In genomic region chr15:50235794-50236193, GRCh38 we compare ENCODE assay signal across 23 cellular contexts. TPM values are rescaled to one million over a fixed set of nuclear protein-coding genes. Genes with fewer than 3 reads are reported as not detected.
"Had no signal": no experiment of that assay in that cellular context is flagged by ENCODE, and none has a peak within 500 bp of the region (broad histone marks: within the 10 kb centered on the region; RNA-seq: fewer than 3 reads in every experiment).

No MANE protein-coding gene starts in this region.

- H3K27ac ChIP-seq: adrenal gland, gastrocnemius medialis, ovary, psoas muscle, skin epidermis, tibial nerve, VCaP had no signal

- H3K4me3 Mint-ChIP-seq: activated T-helper 1 cell treated with anti-CD3 and anti-CD28 coated beads, Interleukin-12 subunit alpha, Interleukin-12 subunit beta, Interleukin-2, Interleukin-4 antibody, amounts not matched to agents 30 ng/mL and 10 ng/mL and 1 ng/mL, durations not matched to agents 14 hours and 24 hours and 36 hours; naive thymus-derived CD8-positive, alpha-beta T cell; stimulated activated naive CD8-positive, alpha-beta T cell treated with anti-CD3 and anti-CD28 coated beads, Interleukin-15, Interleukin-2, amounts not matched to agents 100 ng/mL and 50 ng/mL, for 24 hours had no signal

- H3K9me3 ChIP-seq: adrenal gland, gastrocnemius medialis, ovary, psoas muscle, tibial nerve had no signal

- H3K9me3 Mint-ChIP-seq: activated naive CD4-positive, alpha-beta T cell treated with anti-CD3 and anti-CD28 coated beads, Interleukin-2, amount 50 U/mL, for 72 hours; activated T-helper 1 cell treated with anti-CD3 and anti-CD28 coated beads, Interleukin-12 subunit alpha, Interleukin-12 subunit beta, Interleukin-2, Interleukin-4 antibody, amounts not matched to agents 30 ng/mL and 10 ng/mL and 1 ng/mL, durations not matched to agents 14 hours and 24 hours and 36 hours; naive thymus-derived CD8-positive, alpha-beta T cell; stimulated activated naive CD8-positive, alpha-beta T cell treated with anti-CD3 and anti-CD28 coated beads, Interleukin-15, Interleukin-2, amounts not matched to agents 100 ng/mL and 50 ng/mL, for 24 hours had no signal

- H3K36me3 ChIP-seq: adrenal gland, gastrocnemius medialis, ovary, tibial nerve had no signal

- H3K27me3 Mint-ChIP-seq: naive thymus-derived CD8-positive, alpha-beta T cell; stimulated activated naive CD8-positive, alpha-beta T cell treated with anti-CD3 and anti-CD28 coated beads, Interleukin-15, Interleukin-2, amounts not matched to agents 100 ng/mL and 50 ng/mL, for 24 hours had no signal

- H3K27ac Mint-ChIP-seq: activated naive CD4-positive, alpha-beta T cell treated with anti-CD3 and anti-CD28 coated beads, Interleukin-2, amount 50 U/mL, for 72 hours; activated T-helper 1 cell treated with anti-CD3 and anti-CD28 coated beads, Interleukin-12 subunit alpha, Interleukin-12 subunit beta, Interleukin-2, Interleukin-4 antibody, amounts not matched to agents 30 ng/mL and 10 ng/mL and 1 ng/mL, durations not matched to agents 14 hours and 24 hours and 36 hours; stimulated activated naive CD8-positive, alpha-beta T cell treated with anti-CD3 and anti-CD28 coated beads, Interleukin-15, Interleukin-2, amounts not matched to agents 100 ng/mL and 50 ng/mL, for 24 hours had no signal

- DNase-seq: activated CD4-positive, alpha-beta T cell treated with anti-CD3 and anti-CD28 coated beads, Interleukin-2, amount 50 U/mL, for 48 hours; activated gamma-delta T cell treated with Interleukin-2 at 50 U/mL for 16 hours; activated T-cell treated with anti-CD3 and anti-CD28 coated beads for 4 hours; gastrocnemius medialis; head of caudate nucleus; kidney glomerular epithelial cell; left ventricle myocardium superior; mesendoderm; naive thymus-derived CD8-positive, alpha-beta T cell; ovary; psoas muscle; right cardiac atrium had no signal

- H3K4me3 ChIP-seq: adrenal gland, gastrocnemius medialis, ovary, psoas muscle, skin epidermis, tibial nerve had no signal

- H3K4me1 ChIP-seq: adrenal gland, gastrocnemius medialis, psoas muscle, tibial nerve had no signal

- FAIRE-seq: urothelium cell line had no signal

- ATAC-seq: activated naive CD4-positive, alpha-beta T cell treated with anti-CD3 and anti-CD28 coated beads, Interleukin-2, amount 50 U/mL, for 72 hours; gastrocnemius medialis; left ventricle myocardium superior; naive thymus-derived CD8-positive, alpha-beta T cell; psoas muscle; right cardiac atrium had no signal

- H3K36me3 Mint-ChIP-seq: naive thymus-derived CD8-positive, alpha-beta T cell had no signal

- H3K27me3 ChIP-seq: adrenal gland, gastrocnemius medialis, ovary, tibial nerve had no signal

- H3K4me1 Mint-ChIP-seq: naive thymus-derived CD8-positive, alpha-beta T cell had no signal

RNA-seq across cellular contexts. Expression of gene HDC, which starts 29.7 kb away (rescaled TPM):
- total RNA-seq: dermis microvascular lymphatic vessel endothelial cell; fibroblast of lung; naive thymus-derived CD8-positive, alpha-beta T cell had no signal
- polyA plus RNA-seq: fibroblast of lung; naive thymus-derived CD8-positive, alpha-beta T cell; right cardiac atrium had no signal

RNA-seq across cellular contexts. Expression of gene SLC27A2, which starts 53.8 kb away (rescaled TPM):
- total RNA-seq: cardiac septum, left ventricle myocardium superior, psoas muscle had no signal
